19 cellular contexts compared by ENCODE assay signal in the genomic region with DNA sequence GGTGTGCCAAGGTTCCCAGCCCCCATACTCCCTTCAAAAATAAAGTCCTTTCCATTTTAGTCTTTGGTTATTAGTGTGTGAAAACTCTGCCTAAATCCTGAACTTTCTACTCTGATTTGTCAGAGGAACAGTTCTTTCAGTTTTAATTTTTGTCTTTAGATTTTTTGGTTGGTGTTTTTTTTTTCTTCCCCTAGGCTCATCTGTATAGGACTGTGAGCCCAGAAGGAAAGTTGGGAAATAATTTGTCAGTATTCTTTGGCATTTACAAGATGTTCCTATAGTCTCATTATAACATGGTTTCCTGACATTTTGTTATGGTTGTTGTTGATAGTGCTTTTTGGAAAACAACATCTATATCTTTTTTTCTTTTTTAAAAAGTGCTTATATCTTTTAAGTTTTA. TPM values are rescaled to one million over a fixed set of nuclear protein-coding genes. Genes with fewer than 3 reads are reported as not detected.
DNase-seq lines count a peak whose midpoint lies in the region; ATAC-seq, FAIRE-seq and TF ChIP-seq lines count a peak whose summit lies in the region.
"Had no signal": no experiment of that assay in that cellular context is flagged by ENCODE, and none has a peak within 500 bp of the region (broad histone marks: within the 10 kb centered on the region; RNA-seq: fewer than 3 reads in every experiment).

No MANE protein-coding gene starts in this region.

- in situ Hi-C loops in gastrocnemius medialis (cut with MboI; ENCODE audit: low sequenced_read_pairs in 4 of 4), result no loop called here

- TF ChIP-seq CTCF in D721Med (IDR thresholded peaks at IDR 0.05; ENCODE audit: insufficient read depth, missing control alignments) (no peak), fibroblast of mammary gland (conservative IDR thresholded peaks at IDR 0.05; ENCODE audit: control insufficient read depth, insufficient read depth, low read depth, low read length) (no peak), gastrocnemius medialis (IDR thresholded peaks at IDR 0.05 in 4 of 5, conservative IDR thresholded peaks at IDR 0.05 in 1 of 5) (no peak)

- peaks cover 45% of the 10 kb centered on the region for H3K4me1 ChIP-seq in SJSA1 (replicated peaks)
- peaks cover 50 to 77% of the 10 kb centered on the region in 2 donors for H3K4me1 ChIP-seq in gastrocnemius medialis

- TF ChIP-seq POLR2A in gastrocnemius medialis (IDR thresholded peaks at IDR 0.05), result no peak

- FAIRE-seq in D721Med (lab: Jason Lieb, UNC), result peak; percentile 46
- FAIRE-seq: frontal cortex had no signal

- H3K9me3 ChIP-seq in SJSA1 (replicated peaks) (no peaks in the 10 kb centered on the region), gastrocnemius medialis (no peaks in the 10 kb centered on the region)

- intact Hi-C loops in gastrocnemius medialis (cut with DNase I; ENCODE audit: low total_unique reads), result loop anchor here (5.0 kb wide), 1 partner anchor 41 kb away; no protein-coding TSS in a partner anchor

- ATAC-seq in gastrocnemius medialis, result no peak
- ATAC-seq: activated naive CD8-positive, alpha-beta T cell treated with anti-CD3 and anti-CD28 coated beads, Interleukin-2, amount 50 U/mL, for 24 hours; activated T-cell treated with anti-CD3 and anti-CD28 coated beads, Interleukin-2, amount 50 U/mL, for 72 hours; Right ventricle myocardium inferior; stimulated activated naive CD8-positive, alpha-beta T cell treated with anti-CD3 and anti-CD28 coated beads, Interleukin-15, Interleukin-2, amounts not matched to agents 100 U/mL and 50 U/mL, for 24 hours; T-cell had no signal

- no peaks in the 10 kb centered on the region for H3K27me3 ChIP-seq in SJSA1 (replicated peaks)
- no peaks in the 10 kb centered on the region for H3K27me3 ChIP-seq in gastrocnemius medialis

- no peaks in the 10 kb centered on the region for H3K36me3 ChIP-seq in SJSA1
- no peaks in the 10 kb centered on the region for H3K36me3 ChIP-seq in gastrocnemius medialis

- DNase-seq in D721Med (ENCODE audit: insufficient read length, low spot score) (no peak), SJSA1 (ENCODE audit: low read depth in 1 of 2, low spot score in 2 of 2) (no peak), fibroblast of mammary gland (ENCODE audit: low read depth) (peak; percentile 34), gastrocnemius medialis (no peak), caudate nucleus (lab: John Stamatoyannopoulos, UW) (no peak), NOMO-1 treated with DMSO at 0.1 percent for 48 hours (lab: John Stamatoyannopoulos, UW; ENCODE audit: unreplicated experiment) (no peak), A172 (ENCODE audit: low spot score) (no peak)
- DNase-seq in activated T-cell treated with anti-CD3 and anti-CD28 coated beads, Interleukin-2, amount 50 U/mL, for 1 hour, result no peak
- DNase-seq: activated CD4-positive, alpha-beta memory T cell treated with anti-CD3 and anti-CD28 coated beads, Interleukin-2, amount 10 ng/mL, durations not matched to agents 7 days and 5 days; activated naive CD8-positive, alpha-beta T cell treated with anti-CD3 and anti-CD28 coated beads, Interleukin-2, amount 50 U/mL, for 24 hours; activated T-cell treated with anti-CD3 and anti-CD28 coated beads, Interleukin-2, amount 50 U/mL, for 72 hours; central memory CD4-positive, alpha-beta T cell; MM.1S; NCI-H1694; NCI-H2227 treated with DMSO at 0.1 percent for 48 hours; stimulated activated naive CD8-positive, alpha-beta T cell treated with anti-CD3 and anti-CD28 coated beads, Interleukin-15, Interleukin-2, amounts not matched to agents 100 U/mL and 50 U/mL, for 24 hours; T-cell had no signal

- H3K27ac ChIP-seq in SJSA1 (peak overlapping the region; percentile 84), gastrocnemius medialis (peak overlapping the region in 3 of 4 donors; percentile 32 to 66 (median 40)), caudate nucleus (ENCODE audit: low read depth, low read length) (no peak overlapping the region)

- H3K4me3 ChIP-seq in SJSA1 (no peak overlapping the region), fibroblast of mammary gland (ENCODE audit: control insufficient read depth, low read depth, low read length) (no peak overlapping the region), gastrocnemius medialis (no peak overlapping the region)

RNA-seq across cellular contexts. Expression of a gene that starts 38.0 kb away (rescaled TPM):
- total RNA-seq in SJSA1 (2014; rRNA removed; shearing (Covaris generic)), result 171 and 220 TPM in 2 replicates
- 100 to 1,000 TPM in 3 of 4 donors, 10 to 100 TPM in 1; 96.1 to 161 (median 135) TPM for total RNA-seq in gastrocnemius medialis
- 143 and 190 TPM in 2 replicates for total RNA-seq in A172 (2014; rRNA removed; shearing (Covaris generic))
